1 cellular context compared by ENCODE assay signal in the genomic region with DNA sequence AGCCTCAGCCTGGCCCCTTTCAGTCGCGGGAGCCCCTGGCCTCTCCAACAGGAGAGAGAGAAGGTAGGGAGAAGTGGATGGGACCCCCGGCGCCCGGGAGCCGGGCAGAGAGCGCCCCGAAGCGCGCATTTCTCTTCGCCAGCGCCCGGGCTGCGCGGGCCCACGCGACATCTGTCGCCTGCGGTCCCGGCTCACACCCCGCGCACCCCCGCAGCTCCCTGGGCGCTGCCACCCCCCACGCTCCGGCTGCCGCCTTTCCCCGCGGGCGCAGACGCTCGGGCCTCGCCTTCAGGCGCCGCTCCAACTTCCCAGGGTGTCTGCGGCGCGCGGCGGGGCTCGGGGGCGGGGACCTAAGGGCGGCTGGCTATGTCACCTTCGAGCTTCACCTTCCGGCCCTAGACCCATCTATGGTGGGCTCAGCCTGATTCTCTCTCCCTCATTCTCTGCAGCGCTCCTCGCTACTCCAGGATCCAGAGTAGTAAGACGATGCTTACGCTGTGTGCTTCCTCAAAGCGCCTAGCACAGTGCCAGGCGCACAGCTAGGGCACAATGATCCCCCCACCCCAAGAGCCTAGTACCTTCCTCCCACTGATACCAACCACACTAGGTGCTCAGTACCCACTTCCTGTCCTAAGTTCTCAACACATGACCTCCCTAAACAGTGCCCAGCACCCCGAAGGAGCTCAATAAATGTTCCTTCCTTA.
TF ChIP-seq lines count a peak whose summit lies in the region.

No MANE protein-coding gene starts in this region.

TF ChIP-seq in HEK293, 187 proteins besides CTCF, POLR2A, EP300 and RAD21 (continued from another document):
- TF ChIP-seq, protein P1, sequence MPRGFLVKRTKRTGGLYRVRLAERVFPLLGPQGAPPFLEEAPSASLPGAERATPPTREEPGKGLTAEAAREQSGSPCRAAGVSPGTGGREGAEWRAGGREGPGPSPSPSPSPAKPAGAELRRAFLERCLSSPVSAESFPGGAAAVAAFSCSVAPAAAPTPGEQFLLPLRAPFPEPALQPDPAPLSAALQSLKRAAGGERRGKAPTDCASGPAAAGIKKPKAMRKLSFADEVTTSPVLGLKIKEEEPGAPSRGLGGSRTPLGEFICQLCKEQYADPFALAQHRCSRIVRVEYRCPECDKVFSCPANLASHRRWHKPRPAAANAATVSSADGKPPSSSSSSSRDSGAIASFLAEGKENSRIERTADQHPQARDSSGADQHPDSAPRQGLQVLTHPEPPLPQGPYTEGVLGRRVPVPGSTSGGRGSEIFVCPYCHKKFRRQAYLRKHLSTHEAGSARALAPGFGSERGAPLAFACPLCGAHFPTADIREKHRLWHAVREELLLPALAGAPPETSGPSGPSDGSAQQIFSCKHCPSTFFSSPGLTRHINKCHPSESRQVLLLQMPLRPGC (tag by site-specific recombination; IDR thresholded peaks at IDR 0.05): no peak
- TF ChIP-seq ZNF747 (tag by site-specific recombination; IDR thresholded peaks at IDR 0.05) (no peak), ZNF174 (tag by site-specific recombination; IDR thresholded peaks at IDR 0.05) (no peak), ZBTB20 (tag by site-specific recombination; IDR thresholded peaks at IDR 0.05) (peak; percentile 30; the same call in 1 of the 2 replicates), KLF8 (tag by site-specific recombination; IDR thresholded peaks at IDR 0.05) (peak; percentile 62; the same call in 1 of the 2 replicates), ZNF501 (tag by site-specific recombination; IDR thresholded peaks at IDR 0.05) (no peak), HOXD13 (CRISPR knock-in tag; IDR thresholded peaks at IDR 0.05; ENCODE audit: borderline replicate concordance) (no peak), HOXC10 (CRISPR knock-in tag; IDR thresholded peaks at IDR 0.05) (no peak), ZNF37A (tag by site-specific recombination; IDR thresholded peaks at IDR 0.05) (no peak), ZNF366 (tag by site-specific recombination; conservative IDR thresholded peaks at IDR 0.05) (no peak), ZIC2 (tag by site-specific recombination; IDR thresholded peaks at IDR 0.05) (peak; percentile 87), GLIS2 (tag by site-specific recombination; IDR thresholded peaks at IDR 0.05) (peak; percentile 65), ZFHX2 (tag by site-specific recombination; conservative IDR thresholded peaks at IDR 0.05) (peak; percentile 91), ZNF423 (tag by site-specific recombination; IDR thresholded peaks at IDR 0.05) (peak; percentile 56), KLF16 (tag by site-specific recombination; IDR thresholded peaks at IDR 0.05) (0 out of 2 replicates have a peak, but pooled peaks have one; percentile 22), ZEB2 (tag by site-specific recombination; IDR thresholded peaks at IDR 0.05) (no peak), GLIS1 (tag by site-specific recombination; IDR thresholded peaks at IDR 0.05) (peak; percentile 70), ZNF610 (tag by site-specific recombination; IDR thresholded peaks at IDR 0.05; ENCODE audit: borderline replicate concordance) (peak; percentile 30; the same call in 1 of the 2 replicates), KLF9 (tag by site-specific recombination; IDR thresholded peaks at IDR 0.05; ENCODE audit: low read depth) (peak; percentile 47), ZNF548 (tag by site-specific recombination; IDR thresholded peaks at IDR 0.05) (no peak), SCRT2 (tag by site-specific recombination; IDR thresholded peaks at IDR 0.05) (no peak), SP3 (tag by site-specific recombination; IDR thresholded peaks at IDR 0.05) (0 out of 2 replicates have a peak, but pooled peaks have one; percentile 36), ZNF785 (tag by site-specific recombination; IDR thresholded peaks at IDR 0.05) (no peak), ZNF341 (tag by site-specific recombination; IDR thresholded peaks at IDR 0.05; ENCODE audit: low read depth) (no peak), ZNF530 (tag by site-specific recombination; IDR thresholded peaks at IDR 0.05; ENCODE audit: low read depth) (no peak)
- TF ChIP-seq, protein P2, sequence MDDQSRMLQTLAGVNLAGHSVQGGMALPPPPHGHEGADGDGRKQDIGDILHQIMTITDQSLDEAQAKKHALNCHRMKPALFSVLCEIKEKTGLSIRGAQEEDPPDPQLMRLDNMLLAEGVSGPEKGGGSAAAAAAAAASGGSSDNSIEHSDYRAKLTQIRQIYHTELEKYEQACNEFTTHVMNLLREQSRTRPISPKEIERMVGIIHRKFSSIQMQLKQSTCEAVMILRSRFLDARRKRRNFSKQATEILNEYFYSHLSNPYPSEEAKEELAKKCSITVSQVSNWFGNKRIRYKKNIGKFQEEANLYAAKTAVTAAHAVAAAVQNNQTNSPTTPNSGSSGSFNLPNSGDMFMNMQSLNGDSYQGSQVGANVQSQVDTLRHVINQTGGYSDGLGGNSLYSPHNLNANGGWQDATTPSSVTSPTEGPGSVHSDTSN (CRISPR knock-in tag; IDR thresholded peaks at IDR 0.05): no peak
- TF ChIP-seq, protein P3, sequence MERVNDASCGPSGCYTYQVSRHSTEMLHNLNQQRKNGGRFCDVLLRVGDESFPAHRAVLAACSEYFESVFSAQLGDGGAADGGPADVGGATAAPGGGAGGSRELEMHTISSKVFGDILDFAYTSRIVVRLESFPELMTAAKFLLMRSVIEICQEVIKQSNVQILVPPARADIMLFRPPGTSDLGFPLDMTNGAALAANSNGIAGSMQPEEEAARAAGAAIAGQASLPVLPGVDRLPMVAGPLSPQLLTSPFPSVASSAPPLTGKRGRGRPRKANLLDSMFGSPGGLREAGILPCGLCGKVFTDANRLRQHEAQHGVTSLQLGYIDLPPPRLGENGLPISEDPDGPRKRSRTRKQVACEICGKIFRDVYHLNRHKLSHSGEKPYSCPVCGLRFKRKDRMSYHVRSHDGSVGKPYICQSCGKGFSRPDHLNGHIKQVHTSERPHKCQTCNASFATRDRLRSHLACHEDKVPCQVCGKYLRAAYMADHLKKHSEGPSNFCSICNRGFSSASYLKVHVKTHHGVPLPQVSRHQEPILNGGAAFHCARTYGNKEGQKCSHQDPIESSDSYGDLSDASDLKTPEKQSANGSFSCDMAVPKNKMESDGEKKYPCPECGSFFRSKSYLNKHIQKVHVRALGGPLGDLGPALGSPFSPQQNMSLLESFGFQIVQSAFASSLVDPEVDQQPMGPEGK (tag by site-specific recombination; IDR thresholded peaks at IDR 0.05): peak; percentile 38; the same call in 1 of the 2 replicates
- TF ChIP-seq, protein P4, sequence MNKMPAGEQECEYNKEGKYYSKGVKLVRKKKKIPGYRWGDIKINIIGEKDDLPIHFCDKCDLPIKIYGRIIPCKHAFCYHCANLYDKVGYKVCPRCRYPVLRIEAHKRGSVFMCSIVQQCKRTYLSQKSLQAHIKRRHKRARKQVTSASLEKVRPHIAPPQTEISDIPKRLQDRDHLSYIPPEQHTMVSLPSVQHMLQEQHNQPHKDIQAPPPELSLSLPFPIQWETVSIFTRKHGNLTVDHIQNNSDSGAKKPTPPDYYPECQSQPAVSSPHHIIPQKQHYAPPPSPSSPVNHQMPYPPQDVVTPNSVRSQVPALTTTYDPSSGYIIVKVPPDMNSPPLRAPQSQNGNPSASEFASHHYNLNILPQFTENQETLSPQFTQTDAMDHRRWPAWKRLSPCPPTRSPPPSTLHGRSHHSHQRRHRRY (tag by site-specific recombination; IDR thresholded peaks at IDR 0.05): no peak
TF ChIP-seq in HEK293: peak in this region for 29.
